1 cellular context compared by ENCODE assay signal in genomic region chr11:118401151-118401879, GRCh38.
TF ChIP-seq lines count a peak whose summit lies in the region.

A gene with protein sequence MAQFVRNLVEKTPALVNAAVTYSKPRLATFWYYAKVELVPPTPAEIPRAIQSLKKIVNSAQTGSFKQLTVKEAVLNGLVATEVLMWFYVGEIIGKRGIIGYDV (plus strand): TSS chr11:118401606. CDS start chr11:118401666, 60 bp downstream.

TF ChIP-seq in HEK293, 187 proteins besides CTCF, POLR2A, EP300 and RAD21 (continued from another document and continues in another):
- TF ChIP-seq, protein P1, sequence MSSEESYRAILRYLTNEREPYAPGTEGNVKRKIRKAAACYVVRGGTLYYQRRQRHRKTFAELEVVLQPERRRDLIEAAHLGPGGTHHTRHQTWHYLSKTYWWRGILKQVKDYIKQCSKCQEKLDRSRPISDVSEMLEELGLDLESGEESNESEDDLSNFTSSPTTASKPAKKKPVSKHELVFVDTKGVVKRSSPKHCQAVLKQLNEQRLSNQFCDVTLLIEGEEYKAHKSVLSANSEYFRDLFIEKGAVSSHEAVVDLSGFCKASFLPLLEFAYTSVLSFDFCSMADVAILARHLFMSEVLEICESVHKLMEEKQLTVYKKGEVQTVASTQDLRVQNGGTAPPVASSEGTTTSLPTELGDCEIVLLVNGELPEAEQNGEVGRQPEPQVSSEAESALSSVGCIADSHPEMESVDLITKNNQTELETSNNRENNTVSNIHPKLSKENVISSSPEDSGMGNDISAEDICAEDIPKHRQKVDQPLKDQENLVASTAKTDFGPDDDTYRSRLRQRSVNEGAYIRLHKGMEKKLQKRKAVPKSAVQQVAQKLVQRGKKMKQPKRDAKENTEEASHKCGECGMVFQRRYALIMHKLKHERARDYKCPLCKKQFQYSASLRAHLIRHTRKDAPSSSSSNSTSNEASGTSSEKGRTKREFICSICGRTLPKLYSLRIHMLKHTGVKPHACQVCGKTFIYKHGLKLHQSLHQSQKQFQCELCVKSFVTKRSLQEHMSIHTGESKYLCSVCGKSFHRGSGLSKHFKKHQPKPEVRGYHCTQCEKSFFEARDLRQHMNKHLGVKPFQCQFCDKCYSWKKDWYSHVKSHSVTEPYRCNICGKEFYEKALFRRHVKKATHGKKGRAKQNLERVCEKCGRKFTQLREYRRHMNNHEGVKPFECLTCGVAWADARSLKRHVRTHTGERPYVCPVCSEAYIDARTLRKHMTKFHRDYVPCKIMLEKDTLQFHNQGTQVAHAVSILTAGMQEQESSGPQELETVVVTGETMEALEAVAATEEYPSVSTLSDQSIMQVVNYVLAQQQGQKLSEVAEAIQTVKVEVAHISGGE (tag by site-specific recombination; conservative IDR thresholded peaks at IDR 0.05; ENCODE audit: low read depth): peak; percentile 68
- TF ChIP-seq ZNF404 (tag by site-specific recombination; IDR thresholded peaks at IDR 0.05) (no peak), MZF1 (tag by site-specific recombination; IDR thresholded peaks at IDR 0.05; ENCODE audit: borderline replicate concordance) (no peak), YY1 (tag by site-specific recombination; IDR thresholded peaks at IDR 0.05) (peak; percentile 38; the same call in 1 of the 2 replicates), ZBTB44 (tag by site-specific recombination; IDR thresholded peaks at IDR 0.05) (no peak), ZNF132 (tag by site-specific recombination; IDR thresholded peaks at IDR 0.05; ENCODE audit: borderline replicate concordance) (no peak), ZNF501 (tag by site-specific recombination; IDR thresholded peaks at IDR 0.05) (peak; percentile 61; the same call in 1 of the 2 replicates), ZNF416 (tag by site-specific recombination; IDR thresholded peaks at IDR 0.05) (no peak), BCL11B (tag by site-specific recombination; IDR thresholded peaks at IDR 0.05; ENCODE audit: low read depth) (no peak), REST (tag by site-specific recombination; IDR thresholded peaks at IDR 0.05) (no peak), PRDM1 (tag by site-specific recombination; IDR thresholded peaks at IDR 0.05) (no peak), ZNF18 (tag by site-specific recombination; IDR thresholded peaks at IDR 0.05) (0 out of 2 replicates have a peak, but pooled peaks have one; percentile 14), ZNF157 (tag by site-specific recombination; IDR thresholded peaks at IDR 0.05) (no peak), PATZ1 (tag by site-specific recombination; IDR thresholded peaks at IDR 0.05) (no peak), ZNF2 (tag by site-specific recombination; IDR thresholded peaks at IDR 0.05) (0 out of 2 replicates have a peak, but pooled peaks have one; percentile 41), ZNF600 (tag by site-specific recombination; IDR thresholded peaks at IDR 0.05) (peak; percentile 98), ZNF645 (tag by site-specific recombination; IDR thresholded peaks at IDR 0.05) (no peak), PRDM4 (tag by site-specific recombination; IDR thresholded peaks at IDR 0.05) (peak; percentile 9; the same call in 1 of the 2 replicates), ZNF701 (tag by site-specific recombination; IDR thresholded peaks at IDR 0.05) (no peak), ZBTB21 (tag by site-specific recombination; IDR thresholded peaks at IDR 0.05) (no peak), ZBTB49 (tag by site-specific recombination; IDR thresholded peaks at IDR 0.05; ENCODE audit: low read depth) (no peak)
- TF ChIP-seq, protein P2, sequence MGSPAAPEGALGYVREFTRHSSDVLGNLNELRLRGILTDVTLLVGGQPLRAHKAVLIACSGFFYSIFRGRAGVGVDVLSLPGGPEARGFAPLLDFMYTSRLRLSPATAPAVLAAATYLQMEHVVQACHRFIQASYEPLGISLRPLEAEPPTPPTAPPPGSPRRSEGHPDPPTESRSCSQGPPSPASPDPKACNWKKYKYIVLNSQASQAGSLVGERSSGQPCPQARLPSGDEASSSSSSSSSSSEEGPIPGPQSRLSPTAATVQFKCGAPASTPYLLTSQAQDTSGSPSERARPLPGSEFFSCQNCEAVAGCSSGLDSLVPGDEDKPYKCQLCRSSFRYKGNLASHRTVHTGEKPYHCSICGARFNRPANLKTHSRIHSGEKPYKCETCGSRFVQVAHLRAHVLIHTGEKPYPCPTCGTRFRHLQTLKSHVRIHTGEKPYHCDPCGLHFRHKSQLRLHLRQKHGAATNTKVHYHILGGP (tag by site-specific recombination; IDR thresholded peaks at IDR 0.05): no peak
- TF ChIP-seq, protein P3, sequence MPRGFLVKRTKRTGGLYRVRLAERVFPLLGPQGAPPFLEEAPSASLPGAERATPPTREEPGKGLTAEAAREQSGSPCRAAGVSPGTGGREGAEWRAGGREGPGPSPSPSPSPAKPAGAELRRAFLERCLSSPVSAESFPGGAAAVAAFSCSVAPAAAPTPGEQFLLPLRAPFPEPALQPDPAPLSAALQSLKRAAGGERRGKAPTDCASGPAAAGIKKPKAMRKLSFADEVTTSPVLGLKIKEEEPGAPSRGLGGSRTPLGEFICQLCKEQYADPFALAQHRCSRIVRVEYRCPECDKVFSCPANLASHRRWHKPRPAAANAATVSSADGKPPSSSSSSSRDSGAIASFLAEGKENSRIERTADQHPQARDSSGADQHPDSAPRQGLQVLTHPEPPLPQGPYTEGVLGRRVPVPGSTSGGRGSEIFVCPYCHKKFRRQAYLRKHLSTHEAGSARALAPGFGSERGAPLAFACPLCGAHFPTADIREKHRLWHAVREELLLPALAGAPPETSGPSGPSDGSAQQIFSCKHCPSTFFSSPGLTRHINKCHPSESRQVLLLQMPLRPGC (tag by site-specific recombination; IDR thresholded peaks at IDR 0.05): no peak
